8 cellular contexts compared by ENCODE assay signal in genomic region chr2:70133127-70133452, GRCh38. TPM values are rescaled to one million over a fixed set of nuclear protein-coding genes. Genes with fewer than 3 reads are reported as not detected.
DNase-seq lines count a peak whose midpoint lies in the region; ATAC-seq and TF ChIP-seq lines count a peak whose summit lies in the region.

No MANE protein-coding gene starts in this region.

- in situ Hi-C loops in ACHN (cut with HindIII; ENCODE audit: low pct_ligation_motif_present, low pct_unique_long_range_greater_than_20kb, low sequenced_read_pairs): no loop called here

- peak overlapping the region; percentile 77 to 82 for H3K4me3 Mint-ChIP-seq in effector memory CD8-positive, alpha-beta T cell

- no peak for DNase-seq in effector memory CD8-positive, alpha-beta T cell
- DNase-seq in ovary: no peak
- DNase-seq in SW480 (ENCODE audit: low spot score): no peak
- no peak for DNase-seq in ACHN

- peak overlapping the region; percentile 87 for H3K9ac ChIP-seq in OCI-LY1 (ENCODE audit: low read length)

- H3K27me3 ChIP-seq in OCI-LY1 (ENCODE audit: insufficient read depth, low read length) (no peaks in the 10 kb centered on the region), ovary (no peaks in the 10 kb centered on the region)

- no peak for TF ChIP-seq EP300 in ovary (IDR thresholded peaks at IDR 0.05)

- no peak for TF ChIP-seq CTCF in C4-2B (conservative IDR thresholded peaks at IDR 0.05)
- TF ChIP-seq CTCF in OCI-LY1 (IDR thresholded peaks at IDR 0.05; ENCODE audit: low read length): no peak
- TF ChIP-seq CTCF in ovary (IDR thresholded peaks at IDR 0.05): no peak

- no peak for ATAC-seq in effector memory CD8-positive, alpha-beta T cell (replicated peaks)
- ATAC-seq in HG03565 (IDR thresholded peaks at IDR 0.05; ENCODE audit: unreplicated experiment) (no peak), HG02623 (IDR thresholded peaks at IDR 0.05; ENCODE audit: unreplicated experiment) (no peak)

- no peak for TF ChIP-seq POLR2A in ovary (IDR thresholded peaks at IDR 0.05)

- peaks cover 32% of the 10 kb centered on the region for H3K36me3 Mint-ChIP-seq in effector memory CD8-positive, alpha-beta T cell (ENCODE audit: insufficient read depth)

- peak overlapping the region; percentile 95 to 98 for H3K27ac Mint-ChIP-seq in effector memory CD8-positive, alpha-beta T cell

- WGBS in ovary, 3 donors: 60 to 80% (median 71%) methylated on average over 1 of the region's 1 CpG

- intact Hi-C loops in ovary (cut with DNase I): loop anchor here in 1 of 4 donors (2.0 kb wide), 1 partner anchor 44 kb away; no protein-coding TSS in a partner anchor

- no peaks in the 10 kb centered on the region for H4K20me1 ChIP-seq in OCI-LY1 (ENCODE audit: insufficient read depth, low read length)

- H3K4me1 ChIP-seq in OCI-LY1 (ENCODE audit: insufficient read depth, low read length, severe bottlenecking) (peaks cover 69% of the 10 kb centered on the region), ovary (ENCODE audit: insufficient read depth) (peaks cover 6% of the 10 kb centered on the region)

- peaks cover 57 to 67% of the 10 kb centered on the region in 2 donors for H3K4me1 Mint-ChIP-seq in effector memory CD8-positive, alpha-beta T cell (ENCODE audit: low read depth in 2 of 2)

- H3K4me3 ChIP-seq in OCI-LY1 (ENCODE audit: low read depth, low read length, poor library complexity, severe bottlenecking) (peak overlapping the region; percentile 58), ovary (no peak overlapping the region)

- H3K9me3 ChIP-seq in OCI-LY1 (ENCODE audit: low read length) (no peaks in the 10 kb centered on the region), ovary (no peaks in the 10 kb centered on the region)

- no peaks in the 10 kb centered on the region for H3K79me2 ChIP-seq in OCI-LY1 (ENCODE audit: insufficient read depth, low read length)

- H2AFZ ChIP-seq in OCI-LY1 (ENCODE audit: low read length): no peak overlapping the region

- no peaks in the 10 kb centered on the region for H3K9me3 Mint-ChIP-seq in effector memory CD8-positive, alpha-beta T cell

- no peaks in the 10 kb centered on the region for H3K27me3 Mint-ChIP-seq in effector memory CD8-positive, alpha-beta T cell

- no peaks in the 10 kb centered on the region for H3K36me3 ChIP-seq in OCI-LY1 (ENCODE audit: insufficient read depth, low read length)
- no peaks in the 10 kb centered on the region for H3K36me3 ChIP-seq in ovary

- H3F3A ChIP-seq in OCI-LY1 (ENCODE audit: insufficient read depth, low read length): peaks cover 7% of the 10 kb centered on the region; the same call in 1 of the 2 replicates

- H3K4me2 ChIP-seq in OCI-LY1 (ENCODE audit: low read length): peak overlapping the region; percentile 82

- H3K27ac ChIP-seq in C4-2B: peak overlapping the region; percentile 81
- H3K27ac ChIP-seq in OCI-LY1 (ENCODE audit: low read depth, low read length, poor library complexity, severe bottlenecking): peak overlapping the region; percentile 98
- peak overlapping the region; percentile 42 to 86 for H3K27ac ChIP-seq in ovary

- H3K9me2 ChIP-seq in OCI-LY1 (ENCODE audit: low read depth, low read length): no peaks in the 10 kb centered on the region

RNA-seq across cellular contexts. Expression of gene PCBP1, which starts 45.8 kb away (rescaled TPM):
- 100 to 1,000 TPM in 6 of 7 donors, 10 to 100 TPM in 1; 77.1 to 302 (median 267) TPM for total RNA-seq in ovary
- polyA plus RNA-seq in ovary: 100 to 1,000 TPM; 207 to 272 TPM

RNA-seq across cellular contexts. Expression of gene C2orf42, which starts 57.7 kb away (rescaled TPM):
- total RNA-seq in ovary: 10 to 100 TPM; 13.9 to 26.1 (median 22.3) TPM
- 10 to 100 TPM in 1 of 2 donors, 1 to 10 TPM in 1; 8.3 to 16.4 TPM for polyA plus RNA-seq in ovary
